ENCODE assay signal across 24 cellular contexts in genomic region chr5:98072921-98073320, GRCh38.
"Had no signal": no experiment of that assay in that cellular context is flagged by ENCODE, and none has a peak within 500 bp of the region (broad histone marks: within the 10 kb centered on the region; RNA-seq: fewer than 3 reads in every experiment).

No MANE protein-coding gene starts in this region.

- ATAC-seq: stimulated activated effector memory CD8-positive, alpha-beta T cell treated with anti-CD3 and anti-CD28 coated beads, Interleukin-12 subunit alpha, Interleukin-12 subunit beta, amount 100 ng/mL, for 72 hours; stimulated activated memory B cell treated with anti-CD40 and anti-IgM and Interleukin-4, amounts not matched to agents 10 μg/mL and 1 μg/mL and 100 μg/mL, for 72 hours; stimulated activated naive B cell treated with anti-CD40 and anti-IgM and Interleukin-4, amounts not matched to agents 10 μg/mL and 1 μg/mL and 100 μg/mL, for 72 hours; stimulated activated naive CD8-positive, alpha-beta T cell treated with anti-CD3 and anti-CD28 coated beads, Interleukin-15, amount 100 ng/mL, for 72 hours; stimulated activated naive CD8-positive, alpha-beta T cell treated with anti-CD3 and anti-CD28 coated beads, Interleukin-15, Interleukin-2, amounts not matched to agents 100 U/mL and 50 U/mL, for 24 hours; upper lobe of right lung had no signal

- H3K27me3 Mint-ChIP-seq: stimulated activated memory B cell treated with anti-CD40 and anti-IgM and Interleukin-4, amounts not matched to agents 10 μg/mL and 1 μg/mL and 100 μg/mL, for 72 hours; stimulated activated naive B cell treated with anti-CD40 and anti-IgM and Interleukin-4, amounts not matched to agents 10 μg/mL and 1 μg/mL and 100 μg/mL, for 72 hours; stimulated activated naive CD8-positive, alpha-beta T cell treated with anti-CD3 and anti-CD28 coated beads, Interleukin-15, Interleukin-2, amounts not matched to agents 100 ng/mL and 50 ng/mL, for 24 hours had no signal

- H3K4me3 Mint-ChIP-seq: stimulated activated effector memory CD8-positive, alpha-beta T cell treated with anti-CD3 and anti-CD28 coated beads, Interleukin-12 subunit alpha, Interleukin-12 subunit beta, amount 100 ng/mL, for 72 hours; stimulated activated memory B cell treated with anti-CD40 and anti-IgM and Interleukin-4, amounts not matched to agents 10 μg/mL and 1 μg/mL and 100 μg/mL, for 72 hours; stimulated activated naive B cell treated with anti-CD40 and anti-IgM and Interleukin-4, amounts not matched to agents 10 μg/mL and 1 μg/mL and 100 μg/mL, for 72 hours; stimulated activated naive CD8-positive, alpha-beta T cell treated with anti-CD3 and anti-CD28 coated beads, Interleukin-15, amount 100 ng/mL, for 72 hours; stimulated activated naive CD8-positive, alpha-beta T cell treated with anti-CD3 and anti-CD28 coated beads, Interleukin-15, Interleukin-2, amounts not matched to agents 100 ng/mL and 50 ng/mL, for 24 hours had no signal

- H3K4me1 Mint-ChIP-seq: stimulated activated effector memory CD8-positive, alpha-beta T cell treated with anti-CD3 and anti-CD28 coated beads, Interleukin-12 subunit alpha, Interleukin-12 subunit beta, amount 100 ng/mL, for 72 hours; stimulated activated memory B cell treated with anti-CD40 and anti-IgM and Interleukin-4, amounts not matched to agents 10 μg/mL and 1 μg/mL and 100 μg/mL, for 72 hours; stimulated activated naive B cell treated with anti-CD40 and anti-IgM and Interleukin-4, amounts not matched to agents 10 μg/mL and 1 μg/mL and 100 μg/mL, for 72 hours had no signal

- H3K9me3 Mint-ChIP-seq: stimulated activated memory B cell treated with anti-CD40 and anti-IgM and Interleukin-4, amounts not matched to agents 10 μg/mL and 1 μg/mL and 100 μg/mL, for 72 hours; stimulated activated naive B cell treated with anti-CD40 and anti-IgM and Interleukin-4, amounts not matched to agents 10 μg/mL and 1 μg/mL and 100 μg/mL, for 72 hours; stimulated activated naive CD8-positive, alpha-beta T cell treated with anti-CD3 and anti-CD28 coated beads, Interleukin-15, Interleukin-2, amounts not matched to agents 100 ng/mL and 50 ng/mL, for 24 hours had no signal

- FAIRE-seq: urothelium cell line had no signal

- H3K36me3 Mint-ChIP-seq: stimulated activated effector memory CD8-positive, alpha-beta T cell treated with anti-CD3 and anti-CD28 coated beads, Interleukin-12 subunit alpha, Interleukin-12 subunit beta, amount 100 ng/mL, for 72 hours; stimulated activated memory B cell treated with anti-CD40 and anti-IgM and Interleukin-4, amounts not matched to agents 10 μg/mL and 1 μg/mL and 100 μg/mL, for 72 hours; stimulated activated naive B cell treated with anti-CD40 and anti-IgM and Interleukin-4, amounts not matched to agents 10 μg/mL and 1 μg/mL and 100 μg/mL, for 72 hours had no signal

- DNase-seq: stimulated activated CD4-positive, alpha-beta T cell treated with anti-CD3 and anti-CD28 coated beads, Interleukin-2, amount 100 ng/mL, for 48 hours; stimulated activated CD4-positive, alpha-beta T cell treated with anti-CD3 and anti-CD28 coated beads, Interleukin-4, amount 100 ng/mL, for 1 hour; stimulated activated CD4-positive, alpha-beta T cell treated with anti-CD3 and anti-CD28 coated beads, Interleukin-4, amount 100 ng/mL, for 24 hours; stimulated activated CD4-positive, alpha-beta T cell treated with anti-CD3 and anti-CD28 coated beads, Interleukin-4, amount 100 ng/mL, for 4 hours; stimulated activated CD8-positive, alpha-beta memory T cell treated with anti-CD3 and anti-CD28 coated beads, Interleukin-4, amount 100 ng/mL, for 48 hours; stimulated activated naive B cell treated with anti-CD40 and anti-IgM and Interleukin-4, amounts not matched to agents 10 μg/mL and 1 μg/mL and 100 μg/mL, for 72 hours; stimulated activated naive CD4-positive, alpha-beta T cell; stimulated activated naive CD4-positive, alpha-beta T cell treated with Interleukin-2 at 50 U/mL for 16 hours; stimulated activated naive CD8-positive, alpha-beta T cell treated with anti-CD3 and anti-CD28 coated beads, Interleukin-15, amount 100 ng/mL, for 72 hours; stimulated activated naive CD8-positive, alpha-beta T cell treated with anti-CD3 and anti-CD28 coated beads, Interleukin-15, Interleukin-2, amounts not matched to agents 100 U/mL and 50 U/mL, for 24 hours; stomach; substantia nigra; testis; thyroid gland; tibial artery; transverse colon; trophoblast cell; upper lobe of left lung; upper lobe of right lung; uterus had no signal

- H3K27ac Mint-ChIP-seq: stimulated activated effector memory CD8-positive, alpha-beta T cell treated with anti-CD3 and anti-CD28 coated beads, Interleukin-12 subunit alpha, Interleukin-12 subunit beta, amount 100 ng/mL, for 72 hours; stimulated activated memory B cell treated with anti-CD40 and anti-IgM and Interleukin-4, amounts not matched to agents 10 μg/mL and 1 μg/mL and 100 μg/mL, for 72 hours; stimulated activated naive B cell treated with anti-CD40 and anti-IgM and Interleukin-4, amounts not matched to agents 10 μg/mL and 1 μg/mL and 100 μg/mL, for 72 hours; stimulated activated naive CD8-positive, alpha-beta T cell treated with anti-CD3 and anti-CD28 coated beads, Interleukin-15, amount 100 ng/mL, for 72 hours; stimulated activated naive CD8-positive, alpha-beta T cell treated with anti-CD3 and anti-CD28 coated beads, Interleukin-15, Interleukin-2, amounts not matched to agents 100 ng/mL and 50 ng/mL, for 24 hours had no signal
